ENCODE assay signal across 8 cellular contexts in genomic region chr11:3091846-3092602, GRCh38. TPM values are rescaled to one million over a fixed set of nuclear protein-coding genes. Genes with fewer than 3 reads are reported as not detected.
DNase-seq lines count a peak whose midpoint lies in the region; ATAC-seq and TF ChIP-seq lines count a peak whose summit lies in the region.

No MANE protein-coding gene starts in this region.

- H3K18ac ChIP-seq in trophoblast cell (ENCODE audit: low read length), result no peak overlapping the region

- peak; percentile 98 for TF ChIP-seq CTCF in AG04449 (IDR thresholded peaks at IDR 0.05; ENCODE audit: insufficient read depth, low read length, missing control alignments)
- peak; percentile 95 to 97 (median 96) for TF ChIP-seq CTCF in uterus (IDR thresholded peaks at IDR 0.05)

- H2BK12ac ChIP-seq in trophoblast cell (ENCODE audit: low read length), result no peak overlapping the region

- no peak overlapping the region for H2BK120ac ChIP-seq in trophoblast cell (ENCODE audit: insufficient read depth, low read length, poor library complexity)

- H3K79me1 ChIP-seq in trophoblast cell (ENCODE audit: low read length), result no peaks in the 10 kb centered on the region

- no peak overlapping the region for H3K4me2 ChIP-seq in trophoblast cell (ENCODE audit: low read length)

- no peak overlapping the region for H3K4ac ChIP-seq in trophoblast cell (ENCODE audit: low read depth, low read length)

- H3K27ac ChIP-seq in SJCRH30, result no peak overlapping the region
- H3K27ac ChIP-seq in trophoblast cell (ENCODE audit: low read depth, low read length), result no peak overlapping the region
- no peak overlapping the region for H3K27ac ChIP-seq in uterus

- H3K23ac ChIP-seq in trophoblast cell (ENCODE audit: low read length), result no peak overlapping the region

- no peak overlapping the region for H2AFZ ChIP-seq in trophoblast cell (ENCODE audit: insufficient read depth, low read length, poor library complexity)

- no peaks in the 10 kb centered on the region for H3K36me3 ChIP-seq in SJCRH30
- peaks cover 38 to 51% of the 10 kb centered on the region in 2 experiments for H3K36me3 ChIP-seq in trophoblast cell (ENCODE audit: control insufficient read depth in 1 of 2, insufficient read depth in 2 of 2, low read length in 2 of 2)
- no peaks in the 10 kb centered on the region for H3K36me3 ChIP-seq in uterus

- peaks cover 33% of the 10 kb centered on the region for H3K4me1 ChIP-seq in SJCRH30
- peaks cover 5% of the 10 kb centered on the region in 2 experiments for H3K4me1 ChIP-seq in trophoblast cell (ENCODE audit: control insufficient read depth in 1 of 2, insufficient read depth in 2 of 2, low read length in 2 of 2)
- H3K4me1 ChIP-seq in uterus, result no peaks in the 10 kb centered on the region

- H3K27me3 ChIP-seq in SJCRH30, result no peaks in the 10 kb centered on the region
- H3K27me3 ChIP-seq in trophoblast cell (ENCODE audit: insufficient read depth, low read length), result no peaks in the 10 kb centered on the region
- no peaks in the 10 kb centered on the region for H3K27me3 ChIP-seq in uterus

- H3K79me2 ChIP-seq in trophoblast cell (ENCODE audit: control insufficient read depth, insufficient read depth, low read length, poor library complexity), result no peaks in the 10 kb centered on the region

- peak; percentile 61 for ATAC-seq in GM18511 (IDR thresholded peaks at IDR 0.05; ENCODE audit: unreplicated experiment)

- POLR2A ChIA-PET in AG04449 (lab: Yijun Ruan, JAX), result interaction anchor here (0.7 to 0.8 kb wide), 2 partner anchors 10 to 55 kb away, joined by 3 to 4 read pairs; no protein-coding TSS in a partner anchor

- H2AK5ac ChIP-seq in trophoblast cell (ENCODE audit: low read length), result no peak overlapping the region

- CTCF ChIA-PET in AG04449 (lab: Yijun Ruan, JAX), result interaction anchor here (0.6 to 9.3 kb wide), 50 partner anchors 8 to 560 kb away, joined by 3 to 157 read pairs (median 6); partner anchors contain the start of genes CARS1 and PHLDA2

- in situ Hi-C loops in KBM-7 (cut with MboI; ENCODE audit: low pct_unique_long_range_greater_than_20kb, low sequenced_read_pairs), result no loop called here

- no peak overlapping the region for H4K91ac ChIP-seq in trophoblast cell (ENCODE audit: low read depth, low read length)

- no peak for DNase-seq in AG04449 (ENCODE audit: low read depth, low spot score)
- DNase-seq in KBM-7, result peak; percentile 82
- DNase-seq in SJCRH30, result peak; percentile 57 to 78
- DNase-seq in activated effector memory CD4-positive, alpha-beta T cell treated with anti-CD3 and anti-CD28 coated beads, Interleukin-2, amount 50 U/mL, for 16 hours, result peak; percentile 90
- peak; percentile 73 for DNase-seq in glomerular visceral epithelial cell (ENCODE audit: extremely low spot score)
- peak; percentile 78 to 88 for DNase-seq in trophoblast cell
- DNase-seq in uterus, result peak; percentile 63 to 70

- no peak overlapping the region for H3K9ac ChIP-seq in trophoblast cell (ENCODE audit: low read length)

- intact Hi-C loops in uterus (cut with DNase I; ENCODE audit: low total_unique reads), result loop anchor here (2.0 kb wide), 1 partner anchor 53 kb away; no protein-coding TSS in a partner anchor

- no peak overlapping the region for H4K8ac ChIP-seq in trophoblast cell (ENCODE audit: low read depth, low read length)

- 100% methylated on average over 4 of the region's 27 CpGs for WGBS in trophoblast cell (ENCODE audit: extremely low coverage, insufficient coverage, insufficient read length)

- no peak overlapping the region for H3K14ac ChIP-seq in trophoblast cell (ENCODE audit: low read length)

- no peak for TF ChIP-seq POLR2A in uterus (IDR thresholded peaks at IDR 0.05)

- no peaks in the 10 kb centered on the region for H3K9me3 ChIP-seq in SJCRH30 (replicated peaks)
- peaks cover 2% of the 10 kb centered on the region for H3K9me3 ChIP-seq in trophoblast cell (ENCODE audit: insufficient read depth, low read depth, low read length)
- no peaks in the 10 kb centered on the region for H3K9me3 ChIP-seq in uterus

- H3K4me3 ChIP-seq in AG04449 (ENCODE audit: low read depth, low read length), result no peak overlapping the region
- H3K4me3 ChIP-seq in SJCRH30, result no peak overlapping the region
- H3K4me3 ChIP-seq in trophoblast cell (ENCODE audit: low read depth, low read length), result peak overlapping the region; percentile 27
- H3K4me3 ChIP-seq in uterus, result no peak overlapping the region

- H2BK5ac ChIP-seq in trophoblast cell (ENCODE audit: low read depth, low read length, poor library complexity), result no peak overlapping the region

- no peak overlapping the region for H4K12ac ChIP-seq in trophoblast cell (ENCODE audit: low read depth, low read length)

RNA-seq across cellular contexts. Expression of gene CARS1, which starts 34.8 kb away (rescaled TPM):
- 25.0 and 32.0 TPM in 2 replicates for total RNA-seq in SJCRH30 (2014; rRNA removed; shearing (Covaris generic))
- 113 and 120 TPM in 2 replicates for polyA plus RNA-seq in trophoblast cell (2013)
- total RNA-seq in uterus, result 10 to 100 TPM; 13.2 to 39.5 (median 27.4) TPM
